In genomic region chr4:91684955-91685354, GRCh38 we compare ENCODE assay signal across 27 cellular contexts.
A peak's percentile ranks its signal among the peaks of the same experiment; 100 is the strongest.
DNase-seq lines count a peak whose midpoint lies in the region; TF ChIP-seq lines count a peak whose summit lies in the region.
"Had no signal": no experiment of that assay in that cellular context is flagged by ENCODE, and none has a peak within 500 bp of the region (broad histone marks: within the 10 kb centered on the region; RNA-seq: fewer than 3 reads in every experiment).

No MANE protein-coding gene starts in this region.

- H4K20me1 ChIP-seq in neural cell (ENCODE audit: insufficient read depth): no peaks in the 10 kb centered on the region
- H4K20me1 ChIP-seq: BLaER1; BLaER1 treated with 17β-estradiol and CSF1 and Interleukin-3, amounts not matched to agents 10 nM and 100 nM had no signal

- no peaks in the 10 kb centered on the region for H3K27me3 ChIP-seq in neural cell (ENCODE audit: insufficient read depth, low read depth, low read length)
- H3K27me3 ChIP-seq: BE2C; BLaER1; BLaER1 treated with 17β-estradiol and CSF1 and Interleukin-3, amounts not matched to agents 10 nM and 100 nM had no signal

- H2AFZ ChIP-seq in neural cell (ENCODE audit: low read depth, low read length): no peak overlapping the region

- no peak for DNase-seq in foreskin melanocyte
- DNase-seq: 8988T; ACHN; AML-193; BE2C; C1 segment of cervical spinal cord; Caco-2; Calu3; CD4-positive, alpha-beta memory T cell; CD4-positive, alpha-beta T cell; CD4-positive, CD25-positive, alpha-beta regulatory T cell; CD8-positive, alpha-beta memory T cell; CD8-positive, alpha-beta T cell; COR-L47; DMS 273 treated with DMSO at 0.1 percent for 48 hours; DMS153; DMS53; DMS79; DMS79 treated with DMSO at 0.1 percent for 48 hours; DND-41; EL had no signal

- no peaks in the 10 kb centered on the region for H3F3A ChIP-seq in neural cell (ENCODE audit: insufficient read depth, low read length, poor library complexity, severe bottlenecking)

- H3K4me2 ChIP-seq in neural cell (ENCODE audit: low read length): no peak overlapping the region
- H3K4me2 ChIP-seq: A549; BLaER1; BLaER1 treated with 17β-estradiol and CSF1 and Interleukin-3, amounts not matched to agents 10 nM and 100 nM had no signal

- no peaks in the 10 kb centered on the region for H3K9me3 ChIP-seq in neural cell (ENCODE audit: low read length)
- H3K9me3 ChIP-seq: A549; BE2C; BLaER1; BLaER1 treated with 17β-estradiol and CSF1 and Interleukin-3, amounts not matched to agents 10 nM and 100 nM; Caco-2 had no signal

- H3K27ac ChIP-seq in neural cell (ENCODE audit: low read length): peak overlapping the region; percentile 28
- H3K27ac ChIP-seq: 22Rv1; A549; BLaER1; BLaER1 treated with 17β-estradiol and CSF1 and Interleukin-3, amounts not matched to agents 10 nM and 100 nM; C4-2B had no signal

- H3K79me2 ChIP-seq in neural cell (replicated peaks; ENCODE audit: insufficient read depth, low read length): no peaks in the 10 kb centered on the region

- TF ChIP-seq RAD21 in neural cell (conservative IDR thresholded peaks at IDR 0.05): peak; percentile 23

- no peaks in the 10 kb centered on the region for H3K36me3 ChIP-seq in neural cell (ENCODE audit: insufficient read depth, low read length)
- H3K36me3 ChIP-seq: BE2C; BLaER1; BLaER1 treated with 17β-estradiol and CSF1 and Interleukin-3, amounts not matched to agents 10 nM and 100 nM had no signal

- H3K9ac ChIP-seq in neural cell (ENCODE audit: low read length): no peak overlapping the region
- H3K9ac ChIP-seq: BLaER1; BLaER1 treated with 17β-estradiol and CSF1 and Interleukin-3, amounts not matched to agents 10 nM and 100 nM had no signal

- no peak for TF ChIP-seq CTCF in neural cell (IDR thresholded peaks at IDR 0.05; ENCODE audit: poor library complexity, severe bottlenecking)

- no peak overlapping the region for H3K4me3 ChIP-seq in neural cell (ENCODE audit: low read length)
- H3K4me3 ChIP-seq: A549; BLaER1; BLaER1 treated with 17β-estradiol and CSF1 and Interleukin-3, amounts not matched to agents 10 nM and 100 nM had no signal

- peak; percentile 86 for TF ChIP-seq EP300 in neural cell (conservative IDR thresholded peaks at IDR 0.05; ENCODE audit: poor library complexity, severe bottlenecking)

- H3K9me2 ChIP-seq in neural cell (ENCODE audit: insufficient read depth, low read length): no peaks in the 10 kb centered on the region

TF ChIP-seq in neural cell, 6 proteins besides CTCF, POLR2A, EP300 and RAD21:
- TF ChIP-seq MXI1 (conservative IDR thresholded peaks at IDR 0.05; ENCODE audit: poor library complexity, severe bottlenecking) (no peak), TAF1 (IDR thresholded peaks at IDR 0.05; ENCODE audit: low read depth) (no peak), REST (IDR thresholded peaks at IDR 0.05; ENCODE audit: borderline replicate concordance) (peak; percentile 58), EZH2 (IDR thresholded peaks at IDR 0.05; ENCODE audit: borderline replicate concordance, insufficient read depth, low read length, poor library complexity, severe bottlenecking) (no peak), SMC3 (conservative IDR thresholded peaks at IDR 0.05; ENCODE audit: poor library complexity) (no peak), POLR2AphosphoS5 (IDR thresholded peaks at IDR 0.05) (peak; percentile 60)
